9 cellular contexts compared by ENCODE assay signal in genomic region chr7:155643804-155644177, GRCh38. TPM values are rescaled to one million over a fixed set of nuclear protein-coding genes. Genes with fewer than 3 reads are reported as not detected.
DNase-seq lines count a peak whose midpoint lies in the region; ATAC-seq, FAIRE-seq and TF ChIP-seq lines count a peak whose summit lies in the region.
"Had no signal": no experiment of that assay in that cellular context is flagged by ENCODE, and none has a peak within 500 bp of the region (broad histone marks: within the 10 kb centered on the region; RNA-seq: fewer than 3 reads in every experiment).

No MANE protein-coding gene starts in this region.

- H3K27ac ChIP-seq in A549 (peak overlapping the region; percentile 98), SJSA1 (peak overlapping the region; percentile 95), sigmoid colon (peak overlapping the region; percentile 91 to 98 (median 95))

- peak; percentile 49 to 71 for ATAC-seq in A549
- peak; percentile 19 for ATAC-seq in GM19351 (IDR thresholded peaks at IDR 0.05; ENCODE audit: unreplicated experiment)
- ATAC-seq in GM18502 (IDR thresholded peaks at IDR 0.05; ENCODE audit: poor library complexity, unreplicated experiment), result no peak
- no peak for ATAC-seq in GM21528 (IDR thresholded peaks at IDR 0.05; ENCODE audit: low FRiP score, unreplicated experiment)

- H3K36me3 ChIP-seq in SJSA1 (peaks cover 59% of the 10 kb centered on the region), sigmoid colon (peaks cover 0 to 32% (median 1%) of the 10 kb centered on the region in 4 donors)

- no peak for FAIRE-seq in A549 (lab: Jason Lieb, UNC)
- FAIRE-seq: islet of Langerhans had no signal

- POLR2A ChIA-PET in A549 (lab: Yijun Ruan, JAX), result interaction anchor here (0.7 to 1.4 kb wide), 11 partner anchors 13 to 141 kb away, joined by 3 to 19 read pairs (median 4); no protein-coding TSS in a partner anchor

- 3% methylated on average over 9 of the region's 32 CpGs for WGBS in A549 (ENCODE audit: missing lambda C conversion rate)
- 0 to 1% methylated on average over 32 of the region's 32 CpGs for WGBS in sigmoid colon, 2 donors

- peak overlapping the region; percentile 95 for H3K4me3 ChIP-seq in A549
- H3K4me3 ChIP-seq in SJSA1, result peak overlapping the region; percentile 99
- peak overlapping the region; percentile 80 for H3K4me3 ChIP-seq in fibroblast of villous mesenchyme (ENCODE audit: low read depth, low read length)
- H3K4me3 ChIP-seq in sigmoid colon, result peak overlapping the region; percentile 90 to 99 (median 94)

- TF ChIP-seq POLR2A in A549 (IDR thresholded peaks at IDR 0.05; ENCODE audit: low read length), result no peak
- TF ChIP-seq POLR2A in sigmoid colon (IDR thresholded peaks at IDR 0.05), result no peak

- H3K4me2 ChIP-seq in A549, result peak overlapping the region; percentile 96

- H3K9me3 ChIP-seq in A549, result peaks cover 46% of the 10 kb centered on the region
- H3K9me3 ChIP-seq in SJSA1 (replicated peaks), result peaks cover 10% of the 10 kb centered on the region
- H3K9me3 ChIP-seq in sigmoid colon, result peaks cover 0 to 6% (median 2%) of the 10 kb centered on the region in 4 donors

- intact Hi-C loops in sigmoid colon (cut with DNase I), result loop anchor here (10.0 kb wide), 2 partner anchors 121 to 349 kb away; partner anchors contain the start of gene INSIG1

- TF ChIP-seq CTCF in A549 (IDR thresholded peaks at IDR 0.05), result no peak
- TF ChIP-seq CTCF in fibroblast of villous mesenchyme (IDR thresholded peaks at IDR 0.05; ENCODE audit: insufficient read depth, low read depth, low read length), result no peak
- no peak for TF ChIP-seq CTCF in sigmoid colon (IDR thresholded peaks at IDR 0.05)

- H3K27me3 ChIP-seq in SJSA1 (replicated peaks) (no peaks in the 10 kb centered on the region), sigmoid colon (no peaks in the 10 kb centered on the region)

- DNase-seq in A549 (ENCODE audit: low read depth in 1 of 2, low spot score in 1 of 2), result peak in 1 of 2 experiments; percentile 13
- DNase-seq in SJSA1 (ENCODE audit: low read depth in 1 of 2, low spot score in 2 of 2), result no peak
- no peak for DNase-seq in fibroblast of villous mesenchyme (ENCODE audit: low read depth)
- no peak for DNase-seq in sigmoid colon
- no peak for DNase-seq in retina

- peaks cover 15% of the 10 kb centered on the region; the same call in 1 of the 3 replicates for H3K4me1 ChIP-seq in A549
- H3K4me1 ChIP-seq in SJSA1 (replicated peaks), result peaks cover 15% of the 10 kb centered on the region
- H3K4me1 ChIP-seq in sigmoid colon, result peaks cover 0 to 34% (median 22%) of the 10 kb centered on the region in 4 donors

- no peak; a peak in 1 of 5 replicates for TF ChIP-seq RAD21 in A549 (conservative IDR thresholded peaks at IDR 0.05 in 1 of 2, IDR thresholded peaks at IDR 0.05 in 1 of 2)

- no peak for TF ChIP-seq EP300 in A549 (IDR thresholded peaks at IDR 0.05)
- TF ChIP-seq EP300 in sigmoid colon (IDR thresholded peaks at IDR 0.05), result no peak

- CTCF ChIA-PET in A549 (lab: Yijun Ruan, JAX), result interaction anchor here (0.8 to 1.5 kb wide), 3 partner anchors 12 to 22 kb away, joined by 3 to 4 read pairs (median 4); no protein-coding TSS in a partner anchor

TF ChIP-seq in A549, 52 proteins besides CTCF, POLR2A, EP300 and RAD21:
- TF ChIP-seq JUNB (IDR thresholded peaks at IDR 0.05) (no peak), FOSB (CRISPR knock-in tag; IDR thresholded peaks at IDR 0.05) (no peak), NPAS2 (CRISPR knock-in tag; IDR thresholded peaks at IDR 0.05; ENCODE audit: borderline replicate concordance) (no peak), CHD4 (IDR thresholded peaks at IDR 0.05; ENCODE audit: borderline replicate concordance) (no peak), NR3C1 (IDR thresholded peaks at IDR 0.05) (no peak), ATOH8 (CRISPR knock-in tag; IDR thresholded peaks at IDR 0.05; ENCODE audit: low read depth) (no peak), PBX3 (IDR thresholded peaks at IDR 0.05) (no peak), FOXS1 (CRISPR knock-in tag; IDR thresholded peaks at IDR 0.05) (no peak), RNF2 (IDR thresholded peaks at IDR 0.05; ENCODE audit: borderline replicate concordance, low read depth) (no peak), RCOR1 (IDR thresholded peaks at IDR 0.05; ENCODE audit: low read depth, low read length) (no peak)

RNA-seq across cellular contexts. Expression of gene RBM33, which starts 0.7 kb away (rescaled TPM):
- polyA plus RNA-seq in A549 (2011; rRNA removed) (19.5 and 21.9 TPM in 2 replicates), A549 (2017; fragmentation: RNase III; extraction: RNeasy Plus Mini Kit Qiagen cat#74134 plus additional on column Dnase treatment) (21.7 to 22.1 TPM (median 21.7 TPM) in 3 replicates), sigmoid colon (10 to 100 TPM in 1 of 3 donors, 1 to 10 TPM in 2; 3.6 to 30.8 (median 8.1) TPM)
- 9.1 and 9.9 TPM in 2 replicates for polyA plus RNA-seq in A549 (2012; cell fraction: cytosol; rRNA removed)
- 31.2 and 46.0 TPM in 2 replicates for polyA plus RNA-seq in A549 (2012; cell fraction: nucleus; rRNA removed)
- polyA minus RNA-seq in A549 (2011; rRNA and poly(A)+ RNA removed), result 23.8 and 27.3 TPM in 2 replicates
- total RNA-seq in SJSA1 (2014; rRNA removed; shearing (Covaris generic)), result 27.2 and 37.4 TPM in 2 replicates
- total RNA-seq in fibroblast of villous mesenchyme (22.9 and 23.7 TPM in 2 replicates), sigmoid colon (10 to 100 TPM; 27.5 to 60.4 (median 36.1) TPM)

Comparison
In these comparisons a context has a peak if more than half of its experiments do, and no peak if none do; other contexts are left out.
1. ATAC-seq: peak in A549 (2 of 2) and GM19351 (single experiment); none in GM18502 (single experiment) and GM21528 (single experiment).
2. Peak in every context shown above with its lines, with median percentiles within 50 percentile points of each other: H3K27ac ChIP-seq and H3K4me3 ChIP-seq.